ENCODE assay signal across 14 cellular contexts in the genomic region with DNA sequence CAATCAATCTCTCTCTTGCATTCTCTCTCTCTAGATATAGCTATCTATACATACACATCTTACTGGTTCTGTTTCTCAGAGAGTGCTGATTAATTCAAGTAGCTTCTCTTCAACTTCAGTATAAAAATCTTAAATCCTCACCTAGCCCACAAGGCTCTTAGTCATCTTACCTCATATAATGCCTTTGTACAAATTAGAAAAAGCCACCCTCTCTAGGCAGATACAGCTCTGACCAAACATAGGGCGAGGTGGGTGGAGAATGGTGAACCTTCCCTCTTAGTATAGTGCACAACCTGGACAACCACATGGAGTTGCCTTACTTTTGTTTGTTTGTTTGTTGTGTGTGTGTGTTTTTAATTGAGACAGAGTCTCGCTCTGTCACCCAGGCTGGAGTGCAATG. TPM values are rescaled to one million over a fixed set of nuclear protein-coding genes. Genes with fewer than 3 reads are reported as not detected.
A peak's percentile ranks its signal among the peaks of the same experiment; 100 is the strongest.
DNase-seq lines count a peak whose midpoint lies in the region; ATAC-seq and TF ChIP-seq lines count a peak whose summit lies in the region.
"Had no signal": no experiment of that assay in that cellular context is flagged by ENCODE, and none has a peak within 500 bp of the region (broad histone marks: within the 10 kb centered on the region; RNA-seq: fewer than 3 reads in every experiment).

No MANE protein-coding gene starts in this region.

- H3K36me3 ChIP-seq in BLaER1 treated with 17β-estradiol and CSF1 and Interleukin-3, amounts not matched to agents 10 nM and 100 nM, result no peaks in the 10 kb centered on the region
- H3K36me3 ChIP-seq in CD4-positive, alpha-beta memory T cell (ENCODE audit: insufficient read depth, low read length), result no peaks in the 10 kb centered on the region
- H3K36me3 ChIP-seq: ascending aorta had no signal

- peak overlapping the region in 8 of 11 experiments; percentile 75 to 91 (median 83); a peak in 10 of 22 replicates for H3K27ac ChIP-seq in BLaER1 treated with 17β-estradiol and CSF1 and Interleukin-3, amounts not matched to agents 10 nM and 100 nM
- H3K27ac ChIP-seq in CD4-positive, alpha-beta memory T cell (ENCODE audit: low read depth, low read length), result no peak overlapping the region
- H3K27ac ChIP-seq: ascending aorta had no signal

- peaks cover 57 to 98% (median 79%) of the 10 kb centered on the region in 10 experiments for H3K4me1 ChIP-seq in BLaER1 treated with 17β-estradiol and CSF1 and Interleukin-3, amounts not matched to agents 10 nM and 100 nM
- peaks cover 71% of the 10 kb centered on the region for H3K4me1 ChIP-seq in CD4-positive, alpha-beta memory T cell (ENCODE audit: insufficient read depth, low read length)

- no peak for TF ChIP-seq CTCF in GM10248 (IDR thresholded peaks at IDR 0.05; ENCODE audit: control extremely low read depth, extremely low read depth, low read depth, missing control alignments)

- POLR2A ChIA-PET in CD4-positive, alpha-beta memory T cell (lab: Charles Lee; ENCODE audit: partially characterized antibody), result interaction anchor here (1.1 to 2.8 kb wide), 3 partner anchors 11 to 81 kb away, joined by 3 to 34 read pairs (median 4); no protein-coding TSS in a partner anchor
- POLR2A ChIA-PET in GM10248 (lab: Yijun Ruan, JAX), result no interaction called here

- peaks cover 34 to 52% (median 47%) of the 10 kb centered on the region in 11 experiments for H3K27me3 ChIP-seq in BLaER1 treated with 17β-estradiol and CSF1 and Interleukin-3, amounts not matched to agents 10 nM and 100 nM
- H3K27me3 ChIP-seq in CD4-positive, alpha-beta memory T cell (ENCODE audit: insufficient read depth, low read length), result no peaks in the 10 kb centered on the region
- H3K27me3 ChIP-seq: ascending aorta had no signal

- peak overlapping the region; percentile 72 to 92 (median 81) for H3K27ac Mint-ChIP-seq in CD4-positive, alpha-beta memory T cell
- peak overlapping the region; percentile 10 for H3K27ac Mint-ChIP-seq in T-helper 1 cell treated with Interleukin-12 subunit alpha and Interleukin-12 subunit beta and Interleukin-4 antibody, amounts not matched to agents 30 μg/mL and 1 μg/mL, for 36 hours
- peak overlapping the region; percentile 86 for H3K27ac Mint-ChIP-seq in memory B cell

- no peaks in the 10 kb centered on the region for H3K36me3 Mint-ChIP-seq in CD4-positive, alpha-beta memory T cell
- H3K36me3 Mint-ChIP-seq in T-helper 1 cell treated with Interleukin-12 subunit alpha and Interleukin-12 subunit beta and Interleukin-4 antibody, amounts not matched to agents 30 μg/mL and 1 μg/mL, for 36 hours (ENCODE audit: low read depth), result peaks cover 3% of the 10 kb centered on the region
- no peaks in the 10 kb centered on the region for H3K36me3 Mint-ChIP-seq in memory B cell

- TF ChIP-seq POLR2A in GM18505 (IDR thresholded peaks at IDR 0.05; ENCODE audit: borderline replicate concordance, extremely low read depth, insufficient read depth, insufficient read length), result no peak

- no peaks in the 10 kb centered on the region for H3K9me3 Mint-ChIP-seq in CD4-positive, alpha-beta memory T cell
- no peaks in the 10 kb centered on the region for H3K9me3 Mint-ChIP-seq in T-helper 1 cell treated with Interleukin-12 subunit alpha and Interleukin-12 subunit beta and Interleukin-4 antibody, amounts not matched to agents 30 μg/mL and 1 μg/mL, for 36 hours
- no peaks in the 10 kb centered on the region for H3K9me3 Mint-ChIP-seq in memory B cell

- H3K4me3 ChIP-seq in BLaER1 treated with 17β-estradiol and CSF1 and Interleukin-3, amounts not matched to agents 10 nM and 100 nM, result no peak overlapping the region
- H3K4me3 ChIP-seq in CD4-positive, alpha-beta memory T cell (ENCODE audit: low read length in 2 of 2), result no peak overlapping the region
- H3K4me3 ChIP-seq: ascending aorta, mucosa of descending colon had no signal

- intact Hi-C loops in CD4-positive, alpha-beta memory T cell (cut with micrococcal nuclease), result loop anchor here (2.0 kb wide), 2 partner anchors 15 to 19 kb away; no protein-coding TSS in a partner anchor

- no peak for DNase-seq in CD4-positive, alpha-beta memory T cell
- DNase-seq in memory B cell (ENCODE audit: low spot score in 2 of 2) (no peak), GM10248 (ENCODE audit: extremely low spot score) (no peak)
- DNase-seq: activated CD8-positive, alpha-beta memory T cell treated with anti-CD3 and anti-CD28 coated beads for 24 hours; foreskin fibroblast; mucosa of descending colon; NCI-H2171; retina had no signal

- no peak overlapping the region; a peak in 1 of 22 replicates for H3K9ac ChIP-seq in BLaER1 treated with 17β-estradiol and CSF1 and Interleukin-3, amounts not matched to agents 10 nM and 100 nM

- ATAC-seq in memory B cell (ENCODE audit: low read depth), result no peak
- no peak for ATAC-seq in GM21447 (IDR thresholded peaks at IDR 0.05; ENCODE audit: unreplicated experiment)
- no peak for ATAC-seq in GM18505 (IDR thresholded peaks at IDR 0.05; ENCODE audit: unreplicated experiment)
- ATAC-seq: mucosa of descending colon had no signal

- H3K4me1 Mint-ChIP-seq in CD4-positive, alpha-beta memory T cell, result peaks cover 39 to 67% (median 50%) of the 10 kb centered on the region in 4 donors
- peaks cover 39% of the 10 kb centered on the region for H3K4me1 Mint-ChIP-seq in T-helper 1 cell treated with Interleukin-12 subunit alpha and Interleukin-12 subunit beta and Interleukin-4 antibody, amounts not matched to agents 30 μg/mL and 1 μg/mL, for 36 hours (ENCODE audit: low read depth)
- H3K4me1 Mint-ChIP-seq in memory B cell, result peaks cover 33% of the 10 kb centered on the region

- H3K4me3 Mint-ChIP-seq in CD4-positive, alpha-beta memory T cell, result peak overlapping the region; percentile 59 to 85 (median 80)
- H3K4me3 Mint-ChIP-seq in T-helper 1 cell treated with Interleukin-12 subunit alpha and Interleukin-12 subunit beta and Interleukin-4 antibody, amounts not matched to agents 30 μg/mL and 1 μg/mL, for 36 hours, result peak overlapping the region; percentile 4
- no peak overlapping the region for H3K4me3 Mint-ChIP-seq in memory B cell

- peak overlapping the region; percentile 85 to 98 (median 91) for H3K4me2 ChIP-seq in BLaER1 treated with 17β-estradiol and CSF1 and Interleukin-3, amounts not matched to agents 10 nM and 100 nM

- peaks cover 0 to 8% of the 10 kb centered on the region in 2 donors for H3K27me3 Mint-ChIP-seq in CD4-positive, alpha-beta memory T cell
- H3K27me3 Mint-ChIP-seq in T-helper 1 cell treated with Interleukin-12 subunit alpha and Interleukin-12 subunit beta and Interleukin-4 antibody, amounts not matched to agents 30 μg/mL and 1 μg/mL, for 36 hours (ENCODE audit: low read depth), result peaks cover 65% of the 10 kb centered on the region
- H3K27me3 Mint-ChIP-seq in memory B cell, result peaks cover 12% of the 10 kb centered on the region

- H3K9me3 ChIP-seq in BLaER1 treated with 17β-estradiol and CSF1 and Interleukin-3, amounts not matched to agents 10 nM and 100 nM (replicated peaks in 1 of 11), result 0 out of 22 replicates have a peak, but pooled peaks cover 0 to 3% (median 0%) of the 10 kb centered on the region in 11 experiments
- no peaks in the 10 kb centered on the region for H3K9me3 ChIP-seq in CD4-positive, alpha-beta memory T cell (ENCODE audit: control insufficient read depth in 1 of 2, low read length in 2 of 2)
- H3K9me3 ChIP-seq: ascending aorta, mucosa of descending colon had no signal

- no peaks in the 10 kb centered on the region for H4K20me1 ChIP-seq in BLaER1 treated with 17β-estradiol and CSF1 and Interleukin-3, amounts not matched to agents 10 nM and 100 nM

- CTCF ChIA-PET in CD4-positive, alpha-beta memory T cell (lab: Charles Lee; ENCODE audit: partially characterized antibody), result interaction anchor here (1.4 to 2.7 kb wide), 5 partner anchors 11 to 267 kb away, joined by 5 to 16 read pairs (median 8); no protein-coding TSS in a partner anchor
- CTCF ChIA-PET in GM10248 (lab: Yijun Ruan, JAX), result interaction anchor here (0.7 to 5.5 kb wide), 10 partner anchors 12 to 267 kb away, joined by 3 to 63 read pairs (median 5); no protein-coding TSS in a partner anchor

RNA-seq across cellular contexts. Expression of a gene that starts 5.1 kb away (rescaled TPM):
- total RNA-seq in CD4-positive, alpha-beta memory T cell, result under 1 TPM; 0.20 to 0.28 TPM
- under 1 TPM in 1 of 2 donors, not detected in 1; 0.70 TPM for polyA plus RNA-seq in CD4-positive, alpha-beta memory T cell
- total RNA-seq: ascending aorta, OCI-LY7 had no signal

RNA-seq across cellular contexts. Expression of a gene that starts 16.8 kb away (rescaled TPM):
- 1 to 10 TPM; 7.7 to 9.2 TPM for total RNA-seq in CD4-positive, alpha-beta memory T cell
- 10 to 100 TPM; 23.0 to 66.5 TPM for polyA plus RNA-seq in CD4-positive, alpha-beta memory T cell
- total RNA-seq: ascending aorta, mucosa of descending colon, OCI-LY7 had no signal

Comparison
In these comparisons a context has a peak if more than half of its experiments do, and no peak if none do; other contexts are left out.
1. H3K27ac Mint-ChIP-seq: peak in every context shown above with its lines; median percentile 86 in memory B cell; 81 in CD4-positive, alpha-beta memory T cell; 10 in T-helper 1 cell treated with Interleukin-12 subunit alpha and Interleukin-12 subunit beta and Interleukin-4 antibody, amounts not matched to agents 30 μg/mL and 1 μg/mL, for 36 hours.